Comparison of ENCODE assay signal across 25 cellular contexts in genomic region chr12:53160673-53161072, GRCh38. TPM values are rescaled to one million over a fixed set of nuclear protein-coding genes. Genes with fewer than 3 reads are reported as not detected.
"Had no signal": no experiment of that assay in that cellular context is flagged by ENCODE, and none has a peak within 500 bp of the region (broad histone marks: within the 10 kb centered on the region; RNA-seq: fewer than 3 reads in every experiment).

No MANE protein-coding gene starts in this region.

- H3K27ac ChIP-seq: coronary artery, heart right ventricle, left ventricle myocardium inferior, lower lobe of right lung, right atrium auricular region, upper lobe of left lung, uterus had no signal

- H3K9me3 ChIP-seq: heart right ventricle, left ventricle myocardium inferior, lower lobe of right lung, right atrium auricular region, upper lobe of left lung, uterus had no signal

- H3K4me3 Mint-ChIP-seq: endodermal cell, memory B cell, naive B cell, nephron had no signal

- H3K36me3 ChIP-seq: lower lobe of right lung, uterus had no signal

- H3K4me1 ChIP-seq: lower lobe of right lung, uterus had no signal

- H3K27me3 Mint-ChIP-seq: memory B cell, naive B cell had no signal

- H3K9me3 Mint-ChIP-seq: endodermal cell, memory B cell, naive B cell, nephron had no signal

- FAIRE-seq: endothelial cell of umbilical vein, frontal cortex, keratinocyte, small intestine had no signal

- H3K4me3 ChIP-seq: coronary artery, heart right ventricle, left ventricle myocardium inferior, lower lobe of right lung, right atrium auricular region, upper lobe of left lung, uterus had no signal

- H3K36me3 Mint-ChIP-seq: memory B cell, naive B cell had no signal

- H3K4me1 Mint-ChIP-seq: nephron had no signal

- DNase-seq: effector CD4-positive, alpha-beta T cell; erythroblast; heart right ventricle; hypothalamus; left ventricle myocardium inferior; lower lobe of right lung; midbrain; naive B cell; small intestine; stimulated activated CD4-positive, alpha-beta T cell treated with anti-CD3 and anti-CD28 coated beads, Interleukin-12 subunit alpha, Interleukin-12 subunit beta, amount 100 ng/mL, for 4 hours; stimulated activated naive CD4-positive, alpha-beta T cell treated with Interleukin-2 at 50 U/mL for 16 hours; upper lobe of left lung; uterus had no signal

- H3K27ac Mint-ChIP-seq: endodermal cell, memory B cell, nephron had no signal

- H3K27me3 ChIP-seq: heart right ventricle, right atrium auricular region, upper lobe of left lung, uterus had no signal

RNA-seq across cellular contexts. Expression of gene ITGB7, which starts 46.4 kb away (rescaled TPM):
- total RNA-seq: dermis microvascular lymphatic vessel endothelial cell, endothelial cell of umbilical vein, frontal cortex, pulmonary artery endothelial cell had no signal

RNA-seq across cellular contexts. Expression of gene SOAT2, which starts 57.4 kb away (rescaled TPM):
- total RNA-seq: chondrocyte, dermis microvascular lymphatic vessel endothelial cell, endothelial cell of umbilical vein, heart right ventricle, left ventricle myocardium inferior, lower lobe of right lung, omental fat pad, pulmonary artery endothelial cell, right atrium auricular region had no signal
- polyA plus RNA-seq: endothelial cell of umbilical vein, keratinocyte had no signal
